ENCODE assay signal across 17 cellular contexts in genomic region chr7:77383333-77383740, GRCh38. TPM values are rescaled to one million over a fixed set of nuclear protein-coding genes. Genes with fewer than 3 reads are reported as not detected.
DNase-seq lines count a peak whose midpoint lies in the region; ATAC-seq and TF ChIP-seq lines count a peak whose summit lies in the region.
"Had no signal": no experiment of that assay in that cellular context is flagged by ENCODE, and none has a peak within 500 bp of the region (broad histone marks: within the 10 kb centered on the region; RNA-seq: fewer than 3 reads in every experiment).

No MANE protein-coding gene starts in this region.

- no TSS peak for BruUV-seq in Caco-2 (replicated peaks; lab: Mats Ljungman, UMichigan)

- H3K36me3 Mint-ChIP-seq in HFFc6 (ENCODE audit: low read depth) (no peaks in the 10 kb centered on the region), Caco-2 (ENCODE audit: insufficient read depth, unreplicated experiment) (peaks cover 14% of the 10 kb centered on the region)
- peaks cover 2% of the 10 kb centered on the region for H3K36me3 Mint-ChIP-seq in T-helper 2 cell treated with Interferon-gamma antibody and Interleukin-4, amounts not matched to agents 5 μg/mL and 100 μg/mL, for 36 hours (ENCODE audit: low read depth)

- intact Hi-C loops in Caco-2 (cut with micrococcal nuclease; ENCODE audit: unreplicated experiment), result no loop called here

- peaks cover 2% of the 10 kb centered on the region; the same call in 1 of the 2 replicates for H3K27me3 Mint-ChIP-seq in HFFc6 (ENCODE audit: insufficient read depth)
- H3K27me3 Mint-ChIP-seq in Caco-2 (ENCODE audit: insufficient read depth, unreplicated experiment), result no peaks in the 10 kb centered on the region
- H3K27me3 Mint-ChIP-seq in T-helper 2 cell treated with Interferon-gamma antibody and Interleukin-4, amounts not matched to agents 5 μg/mL and 100 μg/mL, for 36 hours (ENCODE audit: low read depth), result peaks cover 32% of the 10 kb centered on the region
- H3K27me3 Mint-ChIP-seq: central memory CD8-positive, alpha-beta T cell had no signal

- no peak for ATAC-seq in HG03139 (IDR thresholded peaks at IDR 0.05; ENCODE audit: unreplicated experiment)
- ATAC-seq: Panc1, SK-N-SH treated with all-trans-retinoic acid at 6 μM for 48 hours had no signal

- H3K4me3 ChIP-seq in cardiac fibroblast (replicated peaks in 1 of 2; ENCODE audit: low read depth in 2 of 2, low read length in 2 of 2) (no peak overlapping the region), liver (ENCODE audit: low read depth in 1 of 3, low read length in 3 of 3) (no peak overlapping the region), Caco-2 (ENCODE audit: low read depth, low read length) (no peak overlapping the region)
- H3K4me3 ChIP-seq: HAP-1 had no signal

- WGBS in liver, result 35% methylated on average over 6 of the region's 6 CpGs

- H3K4me1 ChIP-seq in liver (ENCODE audit: control insufficient read depth in 4 of 4, insufficient read depth in 4 of 4, low read length in 3 of 4) (peaks cover 7 to 15% (median 11%) of the 10 kb centered on the region in 4 donors), Caco-2 (no peaks in the 10 kb centered on the region)
- H3K4me1 ChIP-seq: HAP-1 had no signal

- DNase-seq in AG20443 (ENCODE audit: low spot score), result peak; percentile 18
- DNase-seq in HFFc6, result peak; percentile 3
- DNase-seq in cardiac fibroblast (ENCODE audit: low read depth in 2 of 2), result peak; percentile 27 to 52
- no peak for DNase-seq in Caco-2
- DNase-seq in T-helper 2 cell treated with Interferon-gamma antibody and Interleukin-4, amounts not matched to agents 5 μg/mL and 100 μg/mL, for 36 hours (ENCODE audit: low spot score), result no peak
- no peak for DNase-seq in GM19240 (ENCODE audit: insufficient read length, low spot score)
- DNase-seq: activated CD4-positive, alpha-beta T cell treated with anti-CD3 and anti-CD28 coated beads for 48 hours; NCI-H69; stimulated activated CD4-positive, alpha-beta T cell treated with anti-CD3 and anti-CD28 coated beads, Interleukin-4, amount 100 ng/mL, for 24 hours; stimulated activated CD8-positive, alpha-beta memory T cell treated with anti-CD3 and anti-CD28 coated beads, Interleukin-4, amount 100 ng/mL, for 48 hours had no signal

- no peaks in the 10 kb centered on the region for H3K27me3 ChIP-seq in liver (ENCODE audit: control insufficient read depth in 4 of 4, insufficient read depth in 4 of 4, low read length in 3 of 4)
- no peaks in the 10 kb centered on the region for H3K27me3 ChIP-seq in Caco-2 (replicated peaks; ENCODE audit: control insufficient read depth, insufficient read depth, low read length)
- H3K27me3 ChIP-seq: neutrophil had no signal

- no peaks in the 10 kb centered on the region for H3K9me3 Mint-ChIP-seq in HFFc6
- no peaks in the 10 kb centered on the region for H3K9me3 Mint-ChIP-seq in Caco-2 (ENCODE audit: unreplicated experiment)
- no peaks in the 10 kb centered on the region for H3K9me3 Mint-ChIP-seq in T-helper 2 cell treated with Interferon-gamma antibody and Interleukin-4, amounts not matched to agents 5 μg/mL and 100 μg/mL, for 36 hours
- H3K9me3 Mint-ChIP-seq: central memory CD8-positive, alpha-beta T cell had no signal

- H3K9ac ChIP-seq in liver (ENCODE audit: low read depth in 1 of 2, low read length in 2 of 2), result no peak overlapping the region

- POLR2A ChIA-PET in Caco-2 (lab: Charles Lee), result no interaction called here

- peak overlapping the region; percentile 4; the same call in 1 of the 2 replicates for H3K4me3 Mint-ChIP-seq in HFFc6
- H3K4me3 Mint-ChIP-seq in Caco-2 (ENCODE audit: unreplicated experiment), result no peak overlapping the region
- no peak overlapping the region for H3K4me3 Mint-ChIP-seq in T-helper 2 cell treated with Interferon-gamma antibody and Interleukin-4, amounts not matched to agents 5 μg/mL and 100 μg/mL, for 36 hours
- H3K4me3 Mint-ChIP-seq: central memory CD8-positive, alpha-beta T cell had no signal

- H3K27ac Mint-ChIP-seq in HFFc6 (no peak overlapping the region), Caco-2 (ENCODE audit: unreplicated experiment) (no peak overlapping the region)
- H3K27ac Mint-ChIP-seq in T-helper 2 cell treated with Interferon-gamma antibody and Interleukin-4, amounts not matched to agents 5 μg/mL and 100 μg/mL, for 36 hours, result no peak overlapping the region

- CTCF ChIA-PET in Caco-2 (lab: Charles Lee), result no interaction called here

- H3K4me1 Mint-ChIP-seq in HFFc6 (ENCODE audit: low read depth) (peaks cover 8% of the 10 kb centered on the region), Caco-2 (ENCODE audit: low read depth, unreplicated experiment) (peaks cover 5% of the 10 kb centered on the region)
- H3K4me1 Mint-ChIP-seq in T-helper 2 cell treated with Interferon-gamma antibody and Interleukin-4, amounts not matched to agents 5 μg/mL and 100 μg/mL, for 36 hours (ENCODE audit: low read depth), result peaks cover 5% of the 10 kb centered on the region

- H3K36me3 ChIP-seq in liver (ENCODE audit: control insufficient read depth in 4 of 4, insufficient read depth in 3 of 4, low read depth in 1 of 4, low read length in 3 of 4), result peaks cover 2 to 15% (median 8%) of the 10 kb centered on the region in 4 donors
- H3K36me3 ChIP-seq in Caco-2 (ENCODE audit: control insufficient read depth, insufficient read depth, low read length), result no peaks in the 10 kb centered on the region
- H3K36me3 ChIP-seq: HAP-1 had no signal

- H3K9me3 ChIP-seq in liver (ENCODE audit: control insufficient read depth in 4 of 4, low read length in 3 of 4), result no peaks in the 10 kb centered on the region
- no peaks in the 10 kb centered on the region for H3K9me3 ChIP-seq in Caco-2
- H3K9me3 ChIP-seq: HAP-1, neutrophil had no signal

- H3K27ac ChIP-seq in liver (ENCODE audit: low read depth in 1 of 2, low read length in 2 of 2), result peak overlapping the region; percentile 72 to 78
- H3K27ac ChIP-seq: neutrophil had no signal

- TF ChIP-seq CTCF in HFFc6 (IDR thresholded peaks at IDR 0.05) (no peak), cardiac fibroblast (IDR thresholded peaks at IDR 0.05; ENCODE audit: low read depth, low read length) (no peak), liver (IDR thresholded peaks at IDR 0.05; ENCODE audit: low read depth, low read length, missing input control) (no peak), Caco-2 (IDR thresholded peaks at IDR 0.05; ENCODE audit: insufficient read depth in 1 of 2, low read depth in 1 of 2, low read length in 1 of 2, severe bottlenecking in 1 of 2, unreplicated experiment in 1 of 2) (no peak)

- peak; percentile 17 to 53 for TF ChIP-seq RAD21 in liver (IDR thresholded peaks at IDR 0.05)

TF ChIP-seq in liver, 16 proteins besides CTCF, POLR2A, EP300 and RAD21 (continues in another document):
- TF ChIP-seq RXRA (IDR thresholded peaks at IDR 0.05) (peak; percentile 67 to 73), HNF4G (IDR thresholded peaks at IDR 0.05) (no peak), FOXA1 (IDR thresholded peaks at IDR 0.05) (no peak), NR2F2 (IDR thresholded peaks at IDR 0.05) (no peak), EGR1 (IDR thresholded peaks at IDR 0.05; ENCODE audit: low read depth in 2 of 2) (no peak), TAF1 (conservative IDR thresholded peaks at IDR 0.05) (no peak), REST (IDR thresholded peaks at IDR 0.05) (peak; percentile 33), ZBTB33 (IDR thresholded peaks at IDR 0.05) (peak; percentile 50), YY1 (IDR thresholded peaks at IDR 0.05) (peak; percentile 65), JUND (IDR thresholded peaks at IDR 0.05) (peak; percentile 80 to 91), MAX (IDR thresholded peaks at IDR 0.05) (peak; percentile 47)

RNA-seq across cellular contexts. Expression of gene GSAP, which starts 32.8 kb away (rescaled TPM):
- total RNA-seq in HFFc6 (2021; fragmentation: NEBNext Ultra II Directional; extraction: Animal tissue kit (Norgen Biotek cat#: 25700)), result 1 to 10 TPM; 1.4 to 2.8 (median 2.2) TPM
- total RNA-seq in liver (10 to 100 TPM; 11.2 to 24.2 TPM), Caco-2 (2022) (25.7 and 27.1 TPM in 2 replicates)
- polyA plus RNA-seq in liver, result 10 to 100 TPM in 1 of 2 donors, 1 to 10 TPM in 1; 4.1 to 30.9 TPM

Comparison
In these comparisons a context has a peak if more than half of its experiments do, and no peak if none do; other contexts are left out.
1. DNase-seq: peak in AG20443 (single experiment), HFFc6 (single experiment) and cardiac fibroblast (2 of 2); none in Caco-2 (0 of 2), T-helper 2 cell treated with Interferon-gamma antibody and Interleukin-4, amounts not matched to agents 5 μg/mL and 100 μg/mL, for 36 hours (single experiment) and GM19240 (single experiment).